11 cellular contexts compared by ENCODE assay signal in genomic region chr5:139415221-139415861, GRCh38. TPM values are rescaled to one million over a fixed set of nuclear protein-coding genes. Genes with fewer than 3 reads are reported as not detected.
DNase-seq lines count a peak whose midpoint lies in the region; ATAC-seq and TF ChIP-seq lines count a peak whose summit lies in the region.
"Had no signal": no experiment of that assay in that cellular context is flagged by ENCODE, and none has a peak within 500 bp of the region (broad histone marks: within the 10 kb centered on the region; RNA-seq: fewer than 3 reads in every experiment).

No MANE protein-coding gene starts in this region.

- peaks cover 3% of the 10 kb centered on the region for H3K36me3 Mint-ChIP-seq in T-helper 17 cell (ENCODE audit: low read depth)

- H3K4me3 Mint-ChIP-seq in T-helper 17 cell = peak overlapping the region; percentile 76
- H3K4me3 Mint-ChIP-seq: mesothelial cell of epicardium had no signal

- peaks cover 17% of the 10 kb centered on the region for H3K4me1 Mint-ChIP-seq in T-helper 17 cell
- H3K4me1 Mint-ChIP-seq: mesothelial cell of epicardium had no signal

- ATAC-seq in T-helper 17 cell = peak; percentile 14
- peak; percentile 41 to 61 (median 52) for ATAC-seq in psoas muscle

- H3K4me3 ChIP-seq in psoas muscle (no peak overlapping the region), vagina (no peak overlapping the region), H7 (ENCODE audit: insufficient read depth, low read depth, low read length) (no peak overlapping the region)

- peak overlapping the region; percentile 64 for H3K27ac ChIP-seq in epithelial cell of prostate
- peak overlapping the region; percentile 85 for H3K27ac ChIP-seq in psoas muscle
- H3K27ac ChIP-seq in vagina = no peak overlapping the region

- H3K4me1 ChIP-seq in psoas muscle = peaks cover 68% of the 10 kb centered on the region
- H3K4me1 ChIP-seq in vagina = peaks cover 47% of the 10 kb centered on the region

- peak; percentile 80 for DNase-seq in GF-D8 (lab: John Stamatoyannopoulos, UW)
- no peak for DNase-seq in T-helper 17 cell
- peak; percentile 74 for DNase-seq in epithelial cell of prostate (ENCODE audit: low read depth, low spot score)
- peak; percentile 21 to 63 for DNase-seq in psoas muscle
- DNase-seq in vagina (ENCODE audit: extremely low spot score in 2 of 2) = no peak
- no peak for DNase-seq in SW 1271 (lab: John Stamatoyannopoulos, UW)
- no peak for DNase-seq in posterior vena cava (ENCODE audit: low spot score)
- DNase-seq in H7 = no peak
- DNase-seq: NCI-H748 treated with DMSO at 0.1 percent for 48 hours had no signal

- no peak for TF ChIP-seq CTCF in psoas muscle (IDR thresholded peaks at IDR 0.05)
- no peak for TF ChIP-seq CTCF in vagina (IDR thresholded peaks at IDR 0.05)

- H3K9me3 ChIP-seq in T-helper 17 cell (ENCODE audit: control insufficient read depth, low read length, poor library complexity, severe bottlenecking) (no peaks in the 10 kb centered on the region), psoas muscle (no peaks in the 10 kb centered on the region), vagina (no peaks in the 10 kb centered on the region)

- no peaks in the 10 kb centered on the region for H3K27me3 Mint-ChIP-seq in T-helper 17 cell

- H3K36me3 ChIP-seq in psoas muscle (ENCODE audit: insufficient read depth in 1 of 2, low read depth in 1 of 2) = peaks cover 0 to 9% of the 10 kb centered on the region in 2 donors
- no peaks in the 10 kb centered on the region for H3K36me3 ChIP-seq in vagina
- peaks cover 1% of the 10 kb centered on the region; the same call in 1 of the 2 replicates for H3K36me3 ChIP-seq in H7 (replicated peaks; ENCODE audit: control insufficient read depth, insufficient read depth, low read length)

- TF ChIP-seq POLR2A in vagina (IDR thresholded peaks at IDR 0.05) = no peak

- H3K27ac Mint-ChIP-seq in T-helper 17 cell = peak overlapping the region; percentile 61
- H3K27ac Mint-ChIP-seq: mesothelial cell of epicardium had no signal

- H3K27me3 ChIP-seq in psoas muscle (ENCODE audit: insufficient read depth in 3 of 3, low read length in 2 of 3) (no peaks in the 10 kb centered on the region), vagina (no peaks in the 10 kb centered on the region), H7 (ENCODE audit: control insufficient read depth, insufficient read depth, low read length) (no peaks in the 10 kb centered on the region)

- intact Hi-C loops in psoas muscle (cut with DNase I) = loop anchor here in 1 of 2 donors (10.0 kb wide), 1 partner anchor 349 kb away; no protein-coding TSS in a partner anchor
- intact Hi-C loops in vagina (cut with DNase I) = no loop called here
- intact Hi-C loops in posterior vena cava (cut with DNase I) = no loop called here

- 17 to 25% (median 19%) methylated on average over 8 of the region's 8 CpGs for WGBS in psoas muscle, 3 donors

RNA-seq across cellular contexts. Expression of gene SPATA24, which starts 11.5 kb away (rescaled TPM):
- total RNA-seq in T-helper 17 cell = 1 to 10 TPM; 3.8 to 4.1 TPM
- total RNA-seq in psoas muscle = 10 to 100 TPM in 2 of 4 donors, 1 to 10 TPM in 2; 6.7 to 14.6 (median 10.6) TPM
- 10 to 100 TPM; 11.2 to 18.8 (median 18.3) TPM for polyA plus RNA-seq in psoas muscle
- 12.3 TPM for total RNA-seq in vagina
- total RNA-seq in posterior vena cava = 1 to 10 TPM; 1.9 to 2.6 TPM
- total RNA-seq in H7 (2014; rRNA removed; shearing (Covaris generic)) = 7.7 and 8.6 TPM in 2 replicates

RNA-seq across cellular contexts. Expression of gene PROB1, which starts 20.4 kb away (rescaled TPM):
- total RNA-seq in T-helper 17 cell (under 1 TPM; 0.57 to 0.72 TPM), psoas muscle (10 to 100 TPM; 42.3 to 86.7 (median 67.9) TPM), vagina (2.5 TPM), posterior vena cava (1 to 10 TPM; 4.4 to 8.9 TPM)
- 10 to 100 TPM; 15.2 to 31.3 (median 30.1) TPM for polyA plus RNA-seq in psoas muscle
- total RNA-seq in H7 (2014; rRNA removed; shearing (Covaris generic)) = 1.4 and 1.7 TPM in 2 replicates

RNA-seq across cellular contexts. Expression of gene DNAJC18, which starts 24.0 kb away (rescaled TPM):
- total RNA-seq in T-helper 17 cell = 1 to 10 TPM; 4.0 to 8.7 TPM
- total RNA-seq in psoas muscle = 10 to 100 TPM in 2 of 4 donors, 1 to 10 TPM in 2; 9.0 to 10.7 (median 10.2) TPM
- 10 to 100 TPM in 2 of 3 donors, 1 to 10 TPM in 1; 2.6 to 14.5 (median 13.7) TPM for polyA plus RNA-seq in psoas muscle
- 7.6 TPM for total RNA-seq in vagina
- total RNA-seq in posterior vena cava = 10 to 100 TPM; 13.3 to 18.8 TPM
- total RNA-seq in H7 (2014; rRNA removed; shearing (Covaris generic)) = 6.3 and 9.8 TPM in 2 replicates

RNA-seq across cellular contexts. Expression of gene MZB1, which starts 25.6 kb away (rescaled TPM):
- total RNA-seq in T-helper 17 cell (1 to 10 TPM; 2.2 to 3.1 TPM), psoas muscle (1 to 10 TPM in 2 of 4 donors, under 1 TPM in 2; 0.57 to 1.2 (median 0.84) TPM), vagina (not detected), posterior vena cava (1 to 10 TPM; 1.0 TPM)
- under 1 TPM; 0.03 to 0.25 (median 0.25) TPM for polyA plus RNA-seq in psoas muscle
- total RNA-seq in H7 (2014; rRNA removed; shearing (Covaris generic)) = 0.18 TPM in 1 of 2 replicates, not detected in the other
- total RNA-seq: endothelial cell of umbilical vein had no signal
- polyA plus RNA-seq: endothelial cell of umbilical vein had no signal

RNA-seq across cellular contexts. Expression of gene SLC23A1, which starts 32.2 kb away (rescaled TPM):
- total RNA-seq in T-helper 17 cell (not detected), psoas muscle (not detected), vagina (not detected), posterior vena cava (not detected)
- polyA plus RNA-seq in psoas muscle = under 1 TPM in 1 of 3 donors, not detected in 2; 0.03 TPM
- total RNA-seq in H7 (2014; rRNA removed; shearing (Covaris generic)) = not detected in 2 replicates
- total RNA-seq: endothelial cell of umbilical vein, mesothelial cell of epicardium had no signal
- polyA plus RNA-seq: endothelial cell of umbilical vein had no signal

Comparison
In these comparisons a context has a peak if more than half of its experiments do, and no peak if none do; other contexts are left out.
1. DNase-seq: peak in GF-D8 (single experiment), epithelial cell of prostate (single experiment) and psoas muscle (2 of 2); none in T-helper 17 cell (0 of 3), vagina (0 of 2), SW 1271 (0 of 2), posterior vena cava (single experiment) and H7 (single experiment).
2. RNA of gene PROB1, which starts 20.4 kb away (total RNA-seq): 42.3 to 86.7 TPM in psoas muscle; 4.4 to 8.9 TPM in posterior vena cava, 2.5 TPM in vagina (single experiment), 1.4 to 1.7 TPM in H7 and 0.57 to 0.72 TPM in T-helper 17 cell; every median in the first group is over 4 times any median in the second.